8 cellular contexts compared by ENCODE assay signal in the genomic region with DNA sequence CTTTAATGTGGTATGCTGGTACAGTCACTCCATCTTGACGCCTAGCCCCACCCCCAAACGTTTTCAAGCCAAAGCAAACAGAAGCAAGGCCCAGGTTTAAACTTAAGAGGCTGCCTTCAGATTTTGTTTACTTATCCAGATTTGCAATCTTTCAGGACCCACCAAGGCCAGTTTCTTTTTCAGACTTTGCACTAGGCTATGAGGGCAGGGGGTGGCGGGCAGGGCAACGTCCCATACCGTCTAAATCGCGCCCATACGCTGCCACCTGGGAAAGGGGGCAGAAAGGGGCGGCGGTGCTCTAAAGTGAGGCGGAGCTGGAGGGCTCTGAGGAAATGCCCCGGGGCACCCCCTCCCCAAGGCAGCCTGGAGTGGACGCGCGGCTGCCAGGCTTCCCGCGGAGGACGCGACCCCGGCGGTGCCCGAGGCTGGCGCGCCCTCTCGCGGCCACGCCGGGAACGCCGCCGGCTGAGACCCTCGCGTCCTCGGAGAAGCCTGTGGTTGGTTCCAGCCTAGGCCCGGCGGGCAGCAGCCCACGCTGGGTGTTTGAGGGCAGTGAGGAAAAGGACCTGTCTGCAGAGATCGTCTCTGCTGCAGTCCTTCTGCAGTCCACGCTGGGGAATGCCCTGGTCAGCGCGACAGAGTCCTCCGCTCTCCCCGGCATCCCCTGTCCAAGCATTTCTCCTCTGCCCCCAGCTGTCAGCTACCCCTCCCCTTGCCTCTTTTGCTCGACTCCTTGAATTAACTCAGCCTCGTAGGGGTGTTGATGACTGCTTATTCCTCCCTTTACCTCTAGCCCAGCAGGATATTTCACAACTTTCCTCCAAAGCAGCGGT.
A peak's percentile ranks its signal among the peaks of the same experiment; 100 is the strongest.
DNase-seq lines count a peak whose midpoint lies in the region; ATAC-seq and TF ChIP-seq lines count a peak whose summit lies in the region.

No MANE protein-coding gene starts in this region.

- H3K36me3 ChIP-seq in BE2C (no peaks in the 10 kb centered on the region), aorta (ENCODE audit: control insufficient read depth in 1 of 2, insufficient read depth in 2 of 2, low read length in 1 of 2) (no peaks in the 10 kb centered on the region)

- no peaks in the 10 kb centered on the region for H3K9me3 ChIP-seq in BE2C
- H3K9me3 ChIP-seq in aorta (ENCODE audit: control insufficient read depth, low read length): no peaks in the 10 kb centered on the region

- intact Hi-C loops in head of caudate nucleus (cut with DNase I): no loop called here
- intact Hi-C loops in aorta (cut with DNase I): loop anchor here in 1 of 2 donors (5.0 kb wide), 1 partner anchor 480 kb away; no protein-coding TSS in a partner anchor

- no peaks in the 10 kb centered on the region for H3K9me3 Mint-ChIP-seq in progenitor cell of endocrine pancreas (ENCODE audit: low read depth)

- H3K4me1 ChIP-seq in BE2C (no peaks in the 10 kb centered on the region), aorta (ENCODE audit: control insufficient read depth in 1 of 2, insufficient read depth in 2 of 2, low read length in 2 of 2) (no peaks in the 10 kb centered on the region)

- H3K27me3 ChIP-seq in BE2C (peaks cover 12% of the 10 kb centered on the region), aorta (ENCODE audit: control insufficient read depth in 1 of 2, insufficient read depth in 2 of 2, low read length in 1 of 2) (no peaks in the 10 kb centered on the region)

- CTCF ChIA-PET in HEK293T (lab: Yijun Ruan, JAX): no interaction called here

- DNase-seq in BE2C (peak; percentile 72), HEK293T (ENCODE audit: extremely low spot score) (peak; percentile 85), RPMI7951 (ENCODE audit: low read depth) (peak; percentile 75), activated gamma-delta T cell treated with Interleukin-2 at 50 U/mL for 16 hours (peak; percentile 46), head of caudate nucleus (peak in 35 of 42 donors; percentile 8 to 82 (median 60)), progenitor cell of endocrine pancreas (ENCODE audit: low spot score, unreplicated experiment) (peak; percentile 81), aorta (peak; percentile 55 to 85)

- H3K27me3 Mint-ChIP-seq in progenitor cell of endocrine pancreas: peaks cover 33% of the 10 kb centered on the region

- TF ChIP-seq CTCF in BE2C (IDR thresholded peaks at IDR 0.05; ENCODE audit: low read depth, low read length) (peak; percentile 70), progenitor cell of endocrine pancreas (IDR thresholded peaks at IDR 0.05; ENCODE audit: unreplicated experiment) (peak; percentile 99)

- 5 to 8% methylated on average over 31 to 46 of the region's 46 CpGs for WGBS in aorta, 2 donors

- POLR2A ChIA-PET in HEK293T (lab: Yijun Ruan, JAX): no interaction called here

- H3K4me1 Mint-ChIP-seq in progenitor cell of endocrine pancreas (ENCODE audit: low read depth): peaks cover 5% of the 10 kb centered on the region

- no peak overlapping the region for H3K27ac ChIP-seq in aorta (ENCODE audit: low read depth in 1 of 2, low read length in 2 of 2)

- ATAC-seq in aorta (ENCODE audit: low FRiP score) (peak; percentile 91), HG03457 (IDR thresholded peaks at IDR 0.05; ENCODE audit: unreplicated experiment) (no peak)

- no peak overlapping the region for H3K27ac Mint-ChIP-seq in progenitor cell of endocrine pancreas

- H3K4me3 ChIP-seq in BE2C (ENCODE audit: low read depth, low read length) (peak overlapping the region; percentile 48), aorta (ENCODE audit: low read length in 2 of 2) (peak overlapping the region in 1 of 2 donors; percentile 17)

- H3K36me3 Mint-ChIP-seq in progenitor cell of endocrine pancreas (ENCODE audit: insufficient read depth): no peaks in the 10 kb centered on the region

- H3K4me3 Mint-ChIP-seq in progenitor cell of endocrine pancreas (ENCODE audit: low read depth): peak overlapping the region; percentile 59

TF ChIP-seq in HEK293T, 16 proteins besides CTCF, POLR2A, EP300 and RAD21:
- TF ChIP-seq TARDBP (IDR thresholded peaks at IDR 0.05): no peak
- TF ChIP-seq ARNT (IDR thresholded peaks at IDR 0.05): no peak
- TF ChIP-seq FOXK2 (IDR thresholded peaks at IDR 0.05): no peak
- TF ChIP-seq SP1 (IDR thresholded peaks at IDR 0.05): no peak
- TF ChIP-seq SUZ12 (IDR thresholded peaks at IDR 0.05): no peak
- TF ChIP-seq FOXA1 (IDR thresholded peaks at IDR 0.05): no peak
- TF ChIP-seq LEF1 (IDR thresholded peaks at IDR 0.05; ENCODE audit: borderline replicate concordance): no peak
- no peak for TF ChIP-seq ELF4 (IDR thresholded peaks at IDR 0.05)
- no peak for TF ChIP-seq HDGF (IDR thresholded peaks at IDR 0.05; ENCODE audit: borderline replicate concordance)
- no peak for TF ChIP-seq BHLHE40 (IDR thresholded peaks at IDR 0.05; ENCODE audit: borderline replicate concordance)
- no peak for TF ChIP-seq FOXM1 (IDR thresholded peaks at IDR 0.05; ENCODE audit: borderline replicate concordance)
- no peak for TF ChIP-seq CTBP1 (IDR thresholded peaks at IDR 0.05; ENCODE audit: borderline replicate concordance)
- TF ChIP-seq L3MBTL2 (conservative IDR thresholded peaks at IDR 0.05): no peak
- TF ChIP-seq, protein P1, sequence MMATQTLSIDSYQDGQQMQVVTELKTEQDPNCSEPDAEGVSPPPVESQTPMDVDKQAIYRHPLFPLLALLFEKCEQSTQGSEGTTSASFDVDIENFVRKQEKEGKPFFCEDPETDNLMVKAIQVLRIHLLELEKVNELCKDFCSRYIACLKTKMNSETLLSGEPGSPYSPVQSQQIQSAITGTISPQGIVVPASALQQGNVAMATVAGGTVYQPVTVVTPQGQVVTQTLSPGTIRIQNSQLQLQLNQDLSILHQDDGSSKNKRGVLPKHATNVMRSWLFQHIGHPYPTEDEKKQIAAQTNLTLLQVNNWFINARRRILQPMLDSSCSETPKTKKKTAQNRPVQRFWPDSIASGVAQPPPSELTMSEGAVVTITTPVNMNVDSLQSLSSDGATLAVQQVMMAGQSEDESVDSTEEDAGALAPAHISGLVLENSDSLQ (IDR thresholded peaks at IDR 0.05): no peak
- no peak for TF ChIP-seq NFRKB (IDR thresholded peaks at IDR 0.05)
- no peak for TF ChIP-seq ZNF384 (IDR thresholded peaks at IDR 0.05)
